In genomic region chr21:27700974-27701614, GRCh38 we compare ENCODE assay signal across 9 cellular contexts.
A peak's percentile ranks its signal among the peaks of the same experiment; 100 is the strongest.
DNase-seq lines count a peak whose midpoint lies in the region; ATAC-seq and TF ChIP-seq lines count a peak whose summit lies in the region.
"Had no signal": no experiment of that assay in that cellular context is flagged by ENCODE, and none has a peak within 500 bp of the region (broad histone marks: within the 10 kb centered on the region; RNA-seq: fewer than 3 reads in every experiment).

No MANE protein-coding gene starts in this region.

- peak; percentile 82 for ATAC-seq in RWPE2 (ENCODE audit: low read depth)

- H3K4me1 ChIP-seq in RWPE2 (ENCODE audit: insufficient read depth, poor library complexity, severe bottlenecking): peaks cover 6% of the 10 kb centered on the region
- no peaks in the 10 kb centered on the region for H3K4me1 ChIP-seq in ovary (ENCODE audit: insufficient read depth)
- H3K4me1 ChIP-seq: BLaER1 had no signal

- H3K27ac ChIP-seq in RWPE2 (ENCODE audit: poor library complexity, severe bottlenecking) (no peak overlapping the region), ovary (no peak overlapping the region)
- H3K27ac ChIP-seq: BLaER1 had no signal

- intact Hi-C loops in ovary (cut with DNase I): loop anchor here (5.0 to 10.0 kb wide), 3 partner anchors 634 to 849 kb away; no protein-coding TSS in a partner anchor

- DNase-seq in NCI-H2081 (lab: John Stamatoyannopoulos, UW): peak; percentile 46 to 62
- DNase-seq in NCI-H2081 treated with DMSO at 0.1 percent for 48 hours (lab: John Stamatoyannopoulos, UW): no peak
- DNase-seq in LHCN-M2 (ENCODE audit: low read depth): peak; percentile 90
- peak; percentile 58 for DNase-seq in RWPE2 (ENCODE audit: low spot score)
- DNase-seq in activated naive CD4-positive, alpha-beta T cell treated with Interleukin-2 at 50 U/mL for 16 hours: peak; percentile 40
- DNase-seq in globus pallidus (ENCODE audit: low spot score): peak; percentile 87
- DNase-seq in ovary: peak; percentile 83 to 92 (median 90)
- DNase-seq in ureter (ENCODE audit: low spot score): peak; percentile 86

- no peak for TF ChIP-seq EP300 in ovary (IDR thresholded peaks at IDR 0.05)

- TF ChIP-seq POLR2A in ovary (IDR thresholded peaks at IDR 0.05): no peak

- WGBS in ovary, 3 donors: 6 to 14% (median 10%) methylated on average over 14 of the region's 14 CpGs

- TF ChIP-seq CTCF in RWPE2 (IDR thresholded peaks at IDR 0.05; ENCODE audit: poor library complexity, severe bottlenecking) (peak; percentile 90), ovary (IDR thresholded peaks at IDR 0.05) (peak; percentile 26 to 87 (median 82))

- H3K27me3 ChIP-seq in RWPE2 (ENCODE audit: insufficient read depth, poor library complexity, severe bottlenecking) (no peaks in the 10 kb centered on the region), ovary (no peaks in the 10 kb centered on the region)
- H3K27me3 ChIP-seq: BLaER1 had no signal

- no peak overlapping the region for H3K4me3 ChIP-seq in RWPE2 (ENCODE audit: severe bottlenecking)
- H3K4me3 ChIP-seq in ovary: no peak overlapping the region
- H3K4me3 ChIP-seq: BLaER1 had no signal

- H3K9me3 ChIP-seq in RWPE2 (ENCODE audit: severe bottlenecking) (no peaks in the 10 kb centered on the region), ovary (no peaks in the 10 kb centered on the region)

- H3K36me3 ChIP-seq in RWPE2 (ENCODE audit: low read depth) (no peaks in the 10 kb centered on the region), ovary (no peaks in the 10 kb centered on the region)
- H3K36me3 ChIP-seq: BLaER1 had no signal
